Comparison of ENCODE assay signal across 10 cellular contexts in genomic region chr11:180242-180641, GRCh38. TPM values are rescaled to one million over a fixed set of nuclear protein-coding genes. Genes with fewer than 3 reads are reported as not detected.
"Had no signal": no experiment of that assay in that cellular context is flagged by ENCODE, and none has a peak within 500 bp of the region (broad histone marks: within the 10 kb centered on the region; RNA-seq: fewer than 3 reads in every experiment).

No MANE protein-coding gene starts in this region.

RNA-seq across cellular contexts. Expression of gene SCGB1C1, which starts 12.6 kb away (rescaled TPM):
- total RNA-seq: aorta, esophagus mucosa, frontal cortex, left cardiac atrium, lower leg skin, mucosa of descending colon, ovary, pulmonary artery endothelial cell, right cardiac atrium, ureter had no signal
- polyA plus RNA-seq: aorta, ovary, right cardiac atrium had no signal
